18 cellular contexts compared by ENCODE assay signal in the genomic region with DNA sequence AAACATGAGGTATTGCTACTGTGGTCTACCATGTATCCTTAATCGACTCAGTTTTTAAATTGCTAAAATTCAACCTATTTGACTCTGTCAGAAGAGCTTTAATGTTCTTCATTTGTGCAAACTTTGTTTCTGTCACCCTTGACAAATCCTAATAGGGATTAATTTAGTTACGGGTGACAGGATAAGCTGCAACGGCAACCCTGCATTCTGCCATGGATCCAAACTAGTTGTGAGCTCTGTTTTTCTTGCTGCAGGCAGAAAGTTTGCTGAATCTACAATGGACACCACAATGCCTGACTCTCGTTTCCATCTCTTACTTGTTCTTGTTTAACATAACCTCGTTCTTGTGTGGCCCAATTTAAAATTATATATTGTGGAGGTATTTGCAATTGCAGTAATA.
"Had no signal": no experiment of that assay in that cellular context is flagged by ENCODE, and none has a peak within 500 bp of the region (broad histone marks: within the 10 kb centered on the region; RNA-seq: fewer than 3 reads in every experiment).

No MANE protein-coding gene starts in this region.

- H3K36me3 ChIP-seq: gastrocnemius medialis, left lung, lower lobe of right lung, stomach, thoracic aorta, transverse colon had no signal

- H3K4me1 ChIP-seq: gastrocnemius medialis, left lung, lower lobe of right lung, stomach, transverse colon had no signal

- H3K4me1 Mint-ChIP-seq: memory B cell, mesothelial cell of epicardium had no signal

- ATAC-seq: esophagus mucosa; gastrocnemius medialis; left lung; lower lobe of right lung; natural killer cell treated with Interleukin-12 subunit alpha and Interleukin-12 subunit beta and Interleukin-15 and Interleukin-18, amount 100 ng/mL, for 72 hours; sciatic nerve had no signal

- H3K36me3 Mint-ChIP-seq: memory B cell, mesothelial cell of epicardium had no signal

- H3K4me3 Mint-ChIP-seq: memory B cell; mesothelial cell of epicardium; natural killer cell treated with Interleukin-12 subunit alpha and Interleukin-12 subunit beta and Interleukin-15 and Interleukin-18, amount 100 ng/mL, for 72 hours had no signal

- DNase-seq: caudate nucleus; effector CD8-positive, alpha-beta T cell; gastrocnemius medialis; islet precursor cell; left lung; lower lobe of right lung; stimulated activated naive CD4-positive, alpha-beta T cell; stomach; substantia nigra; transverse colon had no signal

- H3K9me3 Mint-ChIP-seq: mesothelial cell of epicardium had no signal

- H3K27me3 ChIP-seq: gastrocnemius medialis, left lung, stomach, transverse colon had no signal

- H3K27me3 Mint-ChIP-seq: memory B cell; natural killer cell treated with Interleukin-12 subunit alpha and Interleukin-12 subunit beta and Interleukin-15 and Interleukin-18, amount 100 ng/mL, for 72 hours had no signal

- H3K9me3 ChIP-seq: gastrocnemius medialis, left lung, lower lobe of right lung, stomach, thoracic aorta, transverse colon had no signal

- H3K27ac ChIP-seq: coronary artery, gastrocnemius medialis, left lung, lower lobe of right lung, skin epidermis, stomach, thoracic aorta, transverse colon had no signal

- H3K4me3 ChIP-seq: coronary artery, gastrocnemius medialis, left lung, lower lobe of right lung, skin epidermis, stomach, thoracic aorta, transverse colon had no signal

- H3K27ac Mint-ChIP-seq: memory B cell; mesothelial cell of epicardium; natural killer cell treated with Interleukin-12 subunit alpha and Interleukin-12 subunit beta and Interleukin-15 and Interleukin-18, amount 100 ng/mL, for 72 hours had no signal
